Comparison of ENCODE assay signal across 8 cellular contexts in genomic region chr11:35163707-35164496, GRCh38. TPM values are rescaled to one million over a fixed set of nuclear protein-coding genes. Genes with fewer than 3 reads are reported as not detected.
DNase-seq lines count a peak whose midpoint lies in the region; ATAC-seq and TF ChIP-seq lines count a peak whose summit lies in the region.

No MANE protein-coding gene starts in this region.

- H3K36me3 Mint-ChIP-seq in T-helper 17 cell (ENCODE audit: low read depth): peaks cover 3% of the 10 kb centered on the region
- H3K36me3 Mint-ChIP-seq in immature natural killer cell: peaks cover 0 to 14% (median 0%) of the 10 kb centered on the region in 3 donors

- no peaks in the 10 kb centered on the region for H3K9me3 ChIP-seq in T-helper 17 cell (ENCODE audit: control insufficient read depth, low read length, poor library complexity, severe bottlenecking)

- DNase-seq in BJ (ENCODE audit: low read depth): no peak
- peak in 1 of 3 donors; percentile 37 for DNase-seq in T-helper 17 cell
- DNase-seq in immature natural killer cell: peak in 2 of 3 donors; percentile 39 to 49
- DNase-seq in mesenteric fat pad (ENCODE audit: low spot score): no peak
- no peak for DNase-seq in sciatic nerve (ENCODE audit: low spot score)
- DNase-seq in NCI-H1092 treated with DMSO at 0.1 percent for 48 hours (lab: John Stamatoyannopoulos, UW): no peak

- H3K4me3 ChIP-seq in BJ (ENCODE audit: low read depth, low read length): no peak overlapping the region

- CTCF ChIA-PET in BJ (lab: Yijun Ruan, JAX): interaction anchor here (1.0 to 1.1 kb wide), 2 partner anchors 13 to 98 kb away, joined by 3 read pairs; no protein-coding TSS in a partner anchor

- peak; percentile 32 for ATAC-seq in GM19395 (IDR thresholded peaks at IDR 0.05; ENCODE audit: unreplicated experiment)
- no peak for ATAC-seq in T-helper 17 cell
- ATAC-seq in sciatic nerve: no peak
- no peak for ATAC-seq in GM21381 (IDR thresholded peaks at IDR 0.05; ENCODE audit: unreplicated experiment)

- H3K27me3 ChIP-seq in BJ (ENCODE audit: control insufficient read depth, insufficient read depth, low read length): no peaks in the 10 kb centered on the region

- POLR2A ChIA-PET in BJ (lab: Charles Lee): no interaction called here

- H3K4me1 Mint-ChIP-seq in T-helper 17 cell (peaks cover 94% of the 10 kb centered on the region), immature natural killer cell (peaks cover 100% of the 10 kb centered on the region in 2 donors)

- H3K27me3 Mint-ChIP-seq in T-helper 17 cell (no peaks in the 10 kb centered on the region), immature natural killer cell (ENCODE audit: low read depth in 3 of 3) (peaks cover 8 to 26% (median 23%) of the 10 kb centered on the region in 3 donors)

- H3K27ac Mint-ChIP-seq in T-helper 17 cell: peak overlapping the region; percentile 99
- H3K27ac Mint-ChIP-seq in immature natural killer cell: peak overlapping the region; percentile 98 to 100 (median 100)

- no peaks in the 10 kb centered on the region for H3K36me3 ChIP-seq in BJ (ENCODE audit: control insufficient read depth, insufficient read depth, low read length)

- H3K9me3 Mint-ChIP-seq in immature natural killer cell: no peaks in the 10 kb centered on the region

- TF ChIP-seq CTCF in BJ (IDR thresholded peaks at IDR 0.05; ENCODE audit: insufficient read depth, low read depth, low read length): peak; percentile 33; the same call in 1 of the 2 replicates

- intact Hi-C loops in sciatic nerve (cut with DNase I): no loop called here

- peak overlapping the region; percentile 79 for H3K4me3 Mint-ChIP-seq in T-helper 17 cell
- peak overlapping the region; percentile 16 to 89 (median 58) for H3K4me3 Mint-ChIP-seq in immature natural killer cell

RNA-seq across cellular contexts. Expression of gene CD44, which starts 24.9 kb away (rescaled TPM):
- polyA plus RNA-seq in BJ (2011; rRNA removed) (794 and 1,200 TPM in 2 replicates), immature natural killer cell (100 to 1,000 TPM; 213 to 247 (median 216) TPM)
- 596 and 791 TPM in 2 replicates for polyA minus RNA-seq in BJ (2011; rRNA and poly(A)+ RNA removed)
- total RNA-seq in T-helper 17 cell (1,000 to 10,000 TPM; 1,118 to 1,497 TPM), mesenteric fat pad (280 TPM), sciatic nerve (188 TPM)

Comparison
In these comparisons a context has a peak if more than half of its experiments do, and no peak if none do; other contexts are left out.
1. DNase-seq: peak in immature natural killer cell (2 of 3); none in BJ (single experiment), mesenteric fat pad (single experiment), sciatic nerve (single experiment) and NCI-H1092 treated with DMSO at 0.1 percent for 48 hours (single experiment).